Comparison of ENCODE assay signal across 8 cellular contexts in genomic region chr1:23344987-23345472, GRCh38. TPM values are rescaled to one million over a fixed set of nuclear protein-coding genes. Genes with fewer than 3 reads are reported as not detected.
A peak's percentile ranks its signal among the peaks of the same experiment; 100 is the strongest.
DNase-seq lines count a peak whose midpoint lies in the region; ATAC-seq, FAIRE-seq and TF ChIP-seq lines count a peak whose summit lies in the region.

No MANE protein-coding gene starts in this region.

- H3K36me3 Mint-ChIP-seq in chondrocyte (ENCODE audit: low read depth), result no peaks in the 10 kb centered on the region

- peak overlapping the region; percentile 56 for H3K27ac ChIP-seq in muscle layer of colon (ENCODE audit: low read depth, low read length)

- H3K27me3 ChIP-seq in muscle layer of colon (ENCODE audit: control insufficient read depth in 1 of 2, insufficient read depth in 2 of 2, low read length in 2 of 2), result no peaks in the 10 kb centered on the region

- peaks cover 35% of the 10 kb centered on the region for H3K4me1 Mint-ChIP-seq in chondrocyte (ENCODE audit: low read depth)

- peak overlapping the region; percentile 93 for H3K9ac ChIP-seq in muscle layer of colon (ENCODE audit: low read length)

- no peaks in the 10 kb centered on the region for H3K9me3 ChIP-seq in muscle layer of colon (ENCODE audit: low read length)

- H3K4me3 Mint-ChIP-seq in chondrocyte (ENCODE audit: unreplicated experiment), result peak overlapping the region; percentile 80

- H3K36me3 ChIP-seq in muscle layer of colon (ENCODE audit: insufficient read depth, low read length), result no peaks in the 10 kb centered on the region

- ATAC-seq in GM19395 (IDR thresholded peaks at IDR 0.05; ENCODE audit: unreplicated experiment) (no peak), HG03139 (IDR thresholded peaks at IDR 0.05; ENCODE audit: unreplicated experiment) (no peak), GM18907 (IDR thresholded peaks at IDR 0.05; ENCODE audit: unreplicated experiment) (no peak)

- H3K4me3 ChIP-seq in muscle layer of colon (ENCODE audit: low read depth in 1 of 2, low read length in 2 of 2), result peak overlapping the region; percentile 29 to 88

- peak overlapping the region; percentile 95 for H3K27ac Mint-ChIP-seq in chondrocyte (ENCODE audit: unreplicated experiment)

- H3K9me3 Mint-ChIP-seq in chondrocyte (ENCODE audit: low read depth), result no peaks in the 10 kb centered on the region

- H3K27me3 Mint-ChIP-seq in chondrocyte (ENCODE audit: low read depth), result no peaks in the 10 kb centered on the region

- FAIRE-seq in GM12891 (lab: Jason Lieb, UNC), result no peak

- no peak for TF ChIP-seq CTCF in chondrocyte (IDR thresholded peaks at IDR 0.05)

- DNase-seq in GM12891 (ENCODE audit: insufficient read length, low spot score) (peak; percentile 14), NCI-H187 treated with DMSO at 0.1 percent for 48 hours (lab: John Stamatoyannopoulos, UW) (peak; percentile 9), chondrocyte (ENCODE audit: low spot score) (no peak), cortex of kidney (lab: John Stamatoyannopoulos, UW) (no peak)

- H3K4me1 ChIP-seq in muscle layer of colon (ENCODE audit: insufficient read depth, low read length), result peaks cover 36% of the 10 kb centered on the region

- TF ChIP-seq POLR2A in GM12891 (IDR thresholded peaks at IDR 0.05; ENCODE audit: low read depth, low read length), result no peak

TF ChIP-seq in GM12891, 5 proteins besides CTCF, POLR2A, EP300 and RAD21:
- TF ChIP-seq POU2F2 (IDR thresholded peaks at IDR 0.05; ENCODE audit: low read depth, low read length) (no peak), POLR2AphosphoS5 (IDR thresholded peaks at IDR 0.05; ENCODE audit: low read depth, low read length) (no peak), SPI1 (IDR thresholded peaks at IDR 0.05; ENCODE audit: low read depth, low read length) (no peak), TAF1 (IDR thresholded peaks at IDR 0.05; ENCODE audit: low read depth, low read length) (no peak), PAX5 (IDR thresholded peaks at IDR 0.05; ENCODE audit: insufficient read depth, low read length, severe bottlenecking) (no peak)
TF ChIP-seq in GM12891: peak in this region for 0.

RNA-seq across cellular contexts. Expression of gene HNRNPR, which starts 0.9 kb away (rescaled TPM):
- 93.5 TPM for polyA plus RNA-seq in GM12891 (2012; ENCODE audit: low read depth, missing spikeins)
- 91.0 to 151 TPM (median 91.3 TPM) in 3 replicates for total RNA-seq in chondrocyte

RNA-seq across cellular contexts. Expression of gene ZNF436, which starts 24.6 kb away (rescaled TPM):
- 1.4 TPM for polyA plus RNA-seq in GM12891 (2012; ENCODE audit: low read depth, missing spikeins)
- 17.0 to 18.6 TPM (median 17.4 TPM) in 3 replicates for total RNA-seq in chondrocyte

Comparison
In these comparisons a context has a peak if more than half of its experiments do, and no peak if none do; other contexts are left out.
1. DNase-seq: peak in GM12891 (single experiment) and NCI-H187 treated with DMSO at 0.1 percent for 48 hours (single experiment); none in chondrocyte (single experiment) and cortex of kidney (single experiment).